Comparison of ENCODE assay signal across 8 cellular contexts in the genomic region with DNA sequence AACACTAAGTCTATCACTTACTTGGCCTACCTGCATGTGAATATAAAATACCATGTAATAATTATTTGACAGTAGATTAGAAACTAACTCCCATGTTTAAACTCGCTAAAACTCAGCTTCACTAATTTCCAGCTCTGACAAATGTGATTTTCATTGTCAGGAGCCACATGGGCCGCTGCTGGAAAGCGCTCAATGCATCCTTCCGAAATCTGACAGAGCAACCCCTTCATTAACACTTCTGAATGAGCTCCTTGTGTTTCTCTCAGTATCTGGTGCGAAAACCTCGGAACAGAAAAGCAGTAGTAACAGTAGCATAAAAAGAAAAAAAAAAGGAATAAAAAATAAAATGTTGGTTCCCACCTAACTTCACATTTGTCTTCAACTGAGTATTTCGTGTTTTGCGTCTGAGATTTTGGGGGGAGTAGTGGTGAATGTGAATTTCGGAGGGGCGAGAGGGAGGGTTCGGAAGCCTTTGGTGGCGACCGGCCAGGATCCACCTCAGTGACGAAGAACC. TPM values are rescaled to one million over a fixed set of nuclear protein-coding genes. Genes with fewer than 3 reads are reported as not detected.
DNase-seq lines count a peak whose midpoint lies in the region; ATAC-seq and TF ChIP-seq lines count a peak whose summit lies in the region.

No MANE protein-coding gene starts in this region.

- no peak for ATAC-seq in GM19035 (IDR thresholded peaks at IDR 0.05; ENCODE audit: unreplicated experiment)
- no peak for ATAC-seq in HG03135 (IDR thresholded peaks at IDR 0.05; ENCODE audit: unreplicated experiment)

- BruUV-seq in Caco-2 (replicated peaks; lab: Mats Ljungman, UMichigan): TSS peak; percentile 81

- DNase-seq in Caco-2: no peak
- no peak for DNase-seq in MG63
- DNase-seq in NCI-H345 (lab: John Stamatoyannopoulos, UW): no peak
- no peak for DNase-seq in AML-193 (lab: John Stamatoyannopoulos, UW)

- POLR2A ChIA-PET in Caco-2 (lab: Charles Lee): no interaction called here

- H3K36me3 Mint-ChIP-seq in Caco-2 (ENCODE audit: insufficient read depth, unreplicated experiment): peaks cover 44% of the 10 kb centered on the region

- H3K27me3 Mint-ChIP-seq in Caco-2 (ENCODE audit: insufficient read depth, unreplicated experiment): no peaks in the 10 kb centered on the region

- H3K4me1 ChIP-seq in Caco-2 (peaks cover 8% of the 10 kb centered on the region; the same call in 1 of the 2 replicates), mononuclear cell (ENCODE audit: insufficient read depth, low read length) (peaks cover 20% of the 10 kb centered on the region)

- peak overlapping the region; percentile 87 for H3K4me3 ChIP-seq in Caco-2 (ENCODE audit: low read depth, low read length)
- peak overlapping the region; percentile 93 for H3K4me3 ChIP-seq in MG63
- H3K4me3 ChIP-seq in mononuclear cell (ENCODE audit: low read length): peak overlapping the region; percentile 80

- H3K9me3 Mint-ChIP-seq in Caco-2 (ENCODE audit: unreplicated experiment): no peaks in the 10 kb centered on the region

- CTCF ChIA-PET in Caco-2 (lab: Charles Lee): no interaction called here

- no peak for TF ChIP-seq CTCF in Caco-2 (IDR thresholded peaks at IDR 0.05; ENCODE audit: insufficient read depth in 1 of 2, low read depth in 1 of 2, low read length in 1 of 2, severe bottlenecking in 1 of 2, unreplicated experiment in 1 of 2)

- intact Hi-C loops in Caco-2 (cut with micrococcal nuclease; ENCODE audit: unreplicated experiment): loop anchor here (1.0 to 10.0 kb wide), 4 partner anchors 73 to 213 kb away; a partner anchor contains a TSS

- peak overlapping the region; percentile 99 for H3K4me3 Mint-ChIP-seq in Caco-2 (ENCODE audit: unreplicated experiment)

- peak overlapping the region; percentile 90 for H3K27ac ChIP-seq in cingulate gyrus (ENCODE audit: low read depth, low read length)

- H3K27me3 ChIP-seq in Caco-2 (replicated peaks; ENCODE audit: control insufficient read depth, insufficient read depth, low read length) (no peaks in the 10 kb centered on the region), MG63 (no peaks in the 10 kb centered on the region), mononuclear cell (ENCODE audit: insufficient read depth, low read length) (no peaks in the 10 kb centered on the region)

- no peaks in the 10 kb centered on the region for H3K4me1 Mint-ChIP-seq in Caco-2 (ENCODE audit: low read depth, unreplicated experiment)

- no peaks in the 10 kb centered on the region for H3K9me3 ChIP-seq in Caco-2
- H3K9me3 ChIP-seq in MG63: no peaks in the 10 kb centered on the region
- H3K9me3 ChIP-seq in mononuclear cell (ENCODE audit: low read depth, low read length): no peaks in the 10 kb centered on the region

- H3K36me3 ChIP-seq in Caco-2 (ENCODE audit: control insufficient read depth, insufficient read depth, low read length) (no peaks in the 10 kb centered on the region), MG63 (peaks cover 40% of the 10 kb centered on the region)

- H3K27ac Mint-ChIP-seq in Caco-2 (ENCODE audit: unreplicated experiment): peak overlapping the region; percentile 98

RNA-seq across cellular contexts. Expression of a gene that starts 0.7 kb away (rescaled TPM):
- total RNA-seq in Caco-2 (2022) (165 and 167 TPM in 2 replicates), mononuclear cell (16.7 TPM)
- total RNA-seq in MG63 (2014; rRNA removed; shearing (Covaris generic); ENCODE audit: low replicate concordance): 24.3 and 43.0 TPM in 2 replicates

RNA-seq across cellular contexts. Expression of a gene that starts 47.4 kb away (rescaled TPM):
- total RNA-seq in Caco-2 (2022): 0.63 and 0.75 TPM in 2 replicates
- total RNA-seq in MG63 (2014; rRNA removed; shearing (Covaris generic); ENCODE audit: low replicate concordance): not detected in 2 replicates
- 0.31 TPM for total RNA-seq in mononuclear cell

RNA-seq across cellular contexts. Expression of a gene that starts 55.2 kb away (rescaled TPM):
- not detected in 2 replicates for total RNA-seq in Caco-2 (2022)
- not detected in 2 replicates for total RNA-seq in MG63 (2014; rRNA removed; shearing (Covaris generic); ENCODE audit: low replicate concordance)
- total RNA-seq in mononuclear cell: not detected
